In genomic region chr19:7861619-7862412, GRCh38 we compare ENCODE assay signal across 9 cellular contexts. TPM values are rescaled to one million over a fixed set of nuclear protein-coding genes. Genes with fewer than 3 reads are reported as not detected.
DNase-seq lines count a peak whose midpoint lies in the region; ATAC-seq, FAIRE-seq and TF ChIP-seq lines count a peak whose summit lies in the region.
"Had no signal": no experiment of that assay in that cellular context is flagged by ENCODE, and none has a peak within 500 bp of the region (broad histone marks: within the 10 kb centered on the region; RNA-seq: fewer than 3 reads in every experiment).

No MANE protein-coding gene starts in this region.

- peaks cover 29% of the 10 kb centered on the region for H3K27me3 Mint-ChIP-seq in activated CD8-positive, alpha-beta T cell treated with anti-CD3 and anti-CD28 coated beads for 36 hours

- CTCF ChIA-PET in activated CD8-positive, alpha-beta T cell treated with anti-CD3 and anti-CD28 coated beads for 36 hours (lab: Charles Lee): interaction anchor here (0.7 to 2.3 kb wide), 9 partner anchors 7 to 322 kb away, joined by 3 to 22 read pairs (median 3); partner anchors contain the start of genes MAP2K7 and TRAPPC5

- peaks cover 3% of the 10 kb centered on the region; the same call in 1 of the 2 replicates for H3K27me3 ChIP-seq in iPS DF 6.9 (ENCODE audit: control insufficient read depth, insufficient read depth, low read length)
- peaks cover 59% of the 10 kb centered on the region for H3K27me3 ChIP-seq in smooth muscle cell (ENCODE audit: low read depth)

- H3F3A ChIP-seq in smooth muscle cell (ENCODE audit: low read depth): no peaks in the 10 kb centered on the region

- H3K4me3 Mint-ChIP-seq in activated CD8-positive, alpha-beta T cell treated with anti-CD3 and anti-CD28 coated beads for 36 hours: peak overlapping the region; percentile 37

- TF ChIP-seq CTCF in activated CD8-positive, alpha-beta T cell treated with anti-CD3 and anti-CD28 coated beads for 36 hours (IDR thresholded peaks at IDR 0.05): peak; percentile 53
- TF ChIP-seq CTCF in smooth muscle cell (IDR thresholded peaks at IDR 0.05; ENCODE audit: borderline replicate concordance, insufficient read depth, poor library complexity, severe bottlenecking): peak; percentile 29
- TF ChIP-seq CTCF in D721Med (IDR thresholded peaks at IDR 0.05; ENCODE audit: insufficient read depth, missing control alignments): no peak

- no peak for ATAC-seq in activated CD8-positive, alpha-beta T cell treated with anti-CD3 and anti-CD28 coated beads for 36 hours
- ATAC-seq in HG03097 (IDR thresholded peaks at IDR 0.05; ENCODE audit: low FRiP score, unreplicated experiment): no peak

- H3K79me2 ChIP-seq in smooth muscle cell (ENCODE audit: low read depth): no peaks in the 10 kb centered on the region

- H3K4me3 ChIP-seq in iPS DF 6.9 (ENCODE audit: low read length) (peak overlapping the region; percentile 37; the same call in 1 of the 2 replicates), smooth muscle cell (peak overlapping the region; percentile 34)

- H3K9ac ChIP-seq in smooth muscle cell (ENCODE audit: low read depth): no peak overlapping the region

- H3K36me3 Mint-ChIP-seq in activated CD8-positive, alpha-beta T cell treated with anti-CD3 and anti-CD28 coated beads for 36 hours (ENCODE audit: low read depth): no peaks in the 10 kb centered on the region

- no peak overlapping the region for H3K27ac Mint-ChIP-seq in activated CD8-positive, alpha-beta T cell treated with anti-CD3 and anti-CD28 coated beads for 36 hours

- peaks cover 8% of the 10 kb centered on the region for H3K4me1 ChIP-seq in iPS DF 6.9 (ENCODE audit: control insufficient read depth, insufficient read depth, low read length)
- H3K4me1 ChIP-seq in smooth muscle cell (ENCODE audit: low read depth): peaks cover 17% of the 10 kb centered on the region

- FAIRE-seq in D721Med (lab: Jason Lieb, UNC): no peak
- FAIRE-seq: A204.1 had no signal

- H3K9me3 Mint-ChIP-seq in activated CD8-positive, alpha-beta T cell treated with anti-CD3 and anti-CD28 coated beads for 36 hours: no peaks in the 10 kb centered on the region

- peak; percentile 75 for DNase-seq in DMS53 (lab: John Stamatoyannopoulos, UW)
- DNase-seq in DMS53 treated with DMSO at 0.1 percent for 48 hours (lab: John Stamatoyannopoulos, UW; ENCODE audit: unreplicated experiment): no peak
- no peak for DNase-seq in activated CD8-positive, alpha-beta T cell treated with anti-CD3 and anti-CD28 coated beads for 36 hours
- DNase-seq in iPS DF 6.9 (ENCODE audit: low read depth, low spot score): no peak
- DNase-seq in smooth muscle cell (lab: John Stamatoyannopoulos, UW; ENCODE audit: unreplicated experiment): no peak
- DNase-seq in D721Med (ENCODE audit: insufficient read length, low spot score): no peak
- DNase-seq in stimulated activated CD8-positive, alpha-beta memory T cell treated with anti-CD3 and anti-CD28 coated beads, Interleukin-4, amount 100 ng/mL, for 48 hours: no peak

- no peak overlapping the region for H2AFZ ChIP-seq in smooth muscle cell (ENCODE audit: low read depth)

- H3K4me1 Mint-ChIP-seq in activated CD8-positive, alpha-beta T cell treated with anti-CD3 and anti-CD28 coated beads for 36 hours (ENCODE audit: low read depth): peaks cover 9% of the 10 kb centered on the region

- H3K9me3 ChIP-seq in iPS DF 6.9 (ENCODE audit: control insufficient read depth, insufficient read depth, low read length) (no peaks in the 10 kb centered on the region), smooth muscle cell (replicated peaks; ENCODE audit: low read depth) (no peaks in the 10 kb centered on the region)

- H4K20me1 ChIP-seq in smooth muscle cell (ENCODE audit: low read depth): no peaks in the 10 kb centered on the region

- peak overlapping the region; percentile 84 for H3K4me2 ChIP-seq in smooth muscle cell

- no peaks in the 10 kb centered on the region; the same call in 1 of the 2 replicates for H3K36me3 ChIP-seq in iPS DF 6.9 (ENCODE audit: control insufficient read depth, insufficient read depth, low read length)
- H3K36me3 ChIP-seq in smooth muscle cell (ENCODE audit: low read depth): no peaks in the 10 kb centered on the region

- WGBS in iPS DF 6.9 (ENCODE audit: insufficient coverage, insufficient read length): no CpG with 5 or more reads among the region's 63 CpGs
- 26% methylated on average over 62 of the region's 63 CpGs for WGBS in smooth muscle cell (ENCODE audit: low lambda C conversion rate)

- POLR2A ChIA-PET in activated CD8-positive, alpha-beta T cell treated with anti-CD3 and anti-CD28 coated beads for 36 hours (lab: Charles Lee): interaction anchor here (0.6 to 2.0 kb wide), 3 partner anchors 33 to 49 kb away, joined by 3 to 6 read pairs (median 4); no protein-coding TSS in a partner anchor

- H3K27ac ChIP-seq in iPS DF 6.9 (ENCODE audit: low read length) (no peak overlapping the region), smooth muscle cell (ENCODE audit: low read depth) (no peak overlapping the region)

- intact Hi-C loops in activated CD8-positive, alpha-beta T cell treated with anti-CD3 and anti-CD28 coated beads for 36 hours (cut with micrococcal nuclease): no loop called here

RNA-seq across cellular contexts. Expression of gene PRR36, which starts 12.4 kb away (rescaled TPM):
- under 1 TPM in 1 of 2 experiments, not detected in 1; 0.20 TPM for total RNA-seq in activated CD8-positive, alpha-beta T cell treated with anti-CD3 and anti-CD28 coated beads for 36 hours
- total RNA-seq in smooth muscle cell: 0.13 TPM in 1 of 2 replicates, not detected in the other
- 0.57 and 2.5 TPM in 2 replicates for polyA plus RNA-seq in smooth muscle cell

RNA-seq across cellular contexts. Expression of gene LRRC8E, which starts 26.5 kb away (rescaled TPM):
- total RNA-seq in activated CD8-positive, alpha-beta T cell treated with anti-CD3 and anti-CD28 coated beads for 36 hours: not detected
- 7.6 and 7.8 TPM in 2 replicates for total RNA-seq in smooth muscle cell
- polyA plus RNA-seq in smooth muscle cell: 6.3 and 7.4 TPM in 2 replicates

RNA-seq across cellular contexts. Expression of gene EVI5L, which starts 31.8 kb away (rescaled TPM):
- 1 to 10 TPM; 3.4 to 3.9 TPM for total RNA-seq in activated CD8-positive, alpha-beta T cell treated with anti-CD3 and anti-CD28 coated beads for 36 hours
- 8.8 and 10.9 TPM in 2 replicates for total RNA-seq in smooth muscle cell
- polyA plus RNA-seq in smooth muscle cell: 15.9 and 21.2 TPM in 2 replicates

RNA-seq across cellular contexts. Expression of gene MAP2K7, which starts 41.9 kb away (rescaled TPM):
- total RNA-seq in activated CD8-positive, alpha-beta T cell treated with anti-CD3 and anti-CD28 coated beads for 36 hours: 10 to 100 TPM; 36.8 to 37.0 TPM
- total RNA-seq in smooth muscle cell: 6.7 and 8.2 TPM in 2 replicates
- 9.2 and 13.1 TPM in 2 replicates for polyA plus RNA-seq in smooth muscle cell

RNA-seq across cellular contexts. Expression of gene TGFBR3L, which starts 52.8 kb away (rescaled TPM):
- 1 to 10 TPM; 5.1 to 5.9 TPM for total RNA-seq in activated CD8-positive, alpha-beta T cell treated with anti-CD3 and anti-CD28 coated beads for 36 hours
- total RNA-seq in smooth muscle cell: 18.7 and 20.7 TPM in 2 replicates
- polyA plus RNA-seq in smooth muscle cell: 44.0 and 46.6 TPM in 2 replicates
